In genomic region chr18:61893971-61894750, GRCh38 we compare ENCODE assay signal across 8 cellular contexts. TPM values are rescaled to one million over a fixed set of nuclear protein-coding genes. Genes with fewer than 3 reads are reported as not detected.
DNase-seq lines count a peak whose midpoint lies in the region; ATAC-seq and TF ChIP-seq lines count a peak whose summit lies in the region.

No MANE protein-coding gene starts in this region.

- H3K4me3 ChIP-seq in BLaER1: peak overlapping the region; percentile 89
- peak overlapping the region; percentile 67 for H3K4me3 ChIP-seq in OCI-LY1 (ENCODE audit: low read depth, low read length, poor library complexity, severe bottlenecking)
- H3K4me3 ChIP-seq in fibroblast of pulmonary artery (replicated peaks; ENCODE audit: low read depth, low read length): peak overlapping the region; percentile 79

- no peaks in the 10 kb centered on the region for H3K79me2 ChIP-seq in OCI-LY1 (ENCODE audit: insufficient read depth, low read length)

- H3F3A ChIP-seq in OCI-LY1 (ENCODE audit: insufficient read depth, low read length): no peaks in the 10 kb centered on the region

- H3K27me3 Mint-ChIP-seq in activated T-helper 17 cell treated with anti-CD3 and anti-CD28 coated beads, Interleukin-2, amount 50 U/mL, for 72 hours: peaks cover 17% of the 10 kb centered on the region
- H3K27me3 Mint-ChIP-seq in natural killer cell (ENCODE audit: low read depth in 2 of 2): peaks cover 31 to 54% of the 10 kb centered on the region in 2 donors

- peak; percentile 67 for DNase-seq in fibroblast of pulmonary artery (ENCODE audit: low read depth)
- peak; percentile 42 for DNase-seq in natural killer cell
- DNase-seq in stimulated activated naive CD4-positive, alpha-beta T cell (lab: John Stamatoyannopoulos, UW): peak; percentile 26 to 62 (median 58)

- peak overlapping the region; percentile 76 for H3K4me3 Mint-ChIP-seq in activated T-helper 17 cell treated with anti-CD3 and anti-CD28 coated beads, Interleukin-2, amount 50 U/mL, for 72 hours
- peak overlapping the region; percentile 90 for H3K4me3 Mint-ChIP-seq in natural killer cell

- H3K27me3 ChIP-seq in BLaER1 (peaks cover 25% of the 10 kb centered on the region), OCI-LY1 (ENCODE audit: insufficient read depth, low read length) (no peaks in the 10 kb centered on the region)

- H3K4me1 ChIP-seq in BLaER1: peaks cover 11% of the 10 kb centered on the region
- H3K4me1 ChIP-seq in OCI-LY1 (ENCODE audit: insufficient read depth, low read length, severe bottlenecking): peaks cover 7% of the 10 kb centered on the region

- intact Hi-C loops in natural killer cell (cut with micrococcal nuclease): no loop called here

- H3K4me2 ChIP-seq in BLaER1: peak overlapping the region; percentile 98
- peak overlapping the region; percentile 88 for H3K4me2 ChIP-seq in OCI-LY1 (ENCODE audit: low read length)

- no peaks in the 10 kb centered on the region for H3K36me3 Mint-ChIP-seq in activated T-helper 17 cell treated with anti-CD3 and anti-CD28 coated beads, Interleukin-2, amount 50 U/mL, for 72 hours (ENCODE audit: low read depth)
- H3K36me3 Mint-ChIP-seq in natural killer cell: no peaks in the 10 kb centered on the region

- H3K4me1 Mint-ChIP-seq in activated T-helper 17 cell treated with anti-CD3 and anti-CD28 coated beads, Interleukin-2, amount 50 U/mL, for 72 hours: no peaks in the 10 kb centered on the region
- H3K4me1 Mint-ChIP-seq in natural killer cell: peaks cover 11 to 14% of the 10 kb centered on the region in 2 donors

- TF ChIP-seq CTCF in OCI-LY1 (IDR thresholded peaks at IDR 0.05; ENCODE audit: low read length) (no peak), fibroblast of pulmonary artery (IDR thresholded peaks at IDR 0.05; ENCODE audit: low read length, missing control alignments) (peak; percentile 14), natural killer cell (IDR thresholded peaks at IDR 0.05) (no peak)

- no peaks in the 10 kb centered on the region for H3K9me2 ChIP-seq in OCI-LY1 (ENCODE audit: low read depth, low read length)

- ATAC-seq in GM19328 (IDR thresholded peaks at IDR 0.05; ENCODE audit: unreplicated experiment) (peak; percentile 83), HG03442 (IDR thresholded peaks at IDR 0.05; ENCODE audit: unreplicated experiment) (peak; percentile 78), natural killer cell (peak; percentile 86 to 90 (median 89))
- ATAC-seq in activated T-helper 17 cell treated with anti-CD3 and anti-CD28 coated beads, Interleukin-2, amount 50 U/mL, for 72 hours (replicated peaks): peak; percentile 90

- peak overlapping the region; percentile 75 for H3K9ac ChIP-seq in BLaER1
- H3K9ac ChIP-seq in OCI-LY1 (ENCODE audit: low read length): peak overlapping the region; percentile 52; the same call in 1 of the 2 replicates

- no peak overlapping the region for H2AFZ ChIP-seq in OCI-LY1 (ENCODE audit: low read length)

- H3K36me3 ChIP-seq in BLaER1 (no peaks in the 10 kb centered on the region), OCI-LY1 (ENCODE audit: insufficient read depth, low read length) (no peaks in the 10 kb centered on the region)

- H3K9me3 ChIP-seq in BLaER1 (no peaks in the 10 kb centered on the region), OCI-LY1 (ENCODE audit: low read length) (no peaks in the 10 kb centered on the region)

- no peak overlapping the region for H3K27ac Mint-ChIP-seq in activated T-helper 17 cell treated with anti-CD3 and anti-CD28 coated beads, Interleukin-2, amount 50 U/mL, for 72 hours
- H3K27ac Mint-ChIP-seq in natural killer cell: peak overlapping the region in 1 of 2 donors; percentile 83

- H4K20me1 ChIP-seq in BLaER1 (0 out of 2 replicates have a peak, but pooled peaks cover 7% of the 10 kb centered on the region), OCI-LY1 (ENCODE audit: insufficient read depth, low read length) (no peaks in the 10 kb centered on the region)

- no peaks in the 10 kb centered on the region for H3K9me3 Mint-ChIP-seq in activated T-helper 17 cell treated with anti-CD3 and anti-CD28 coated beads, Interleukin-2, amount 50 U/mL, for 72 hours
- H3K9me3 Mint-ChIP-seq in natural killer cell: no peaks in the 10 kb centered on the region

- H3K27ac ChIP-seq in BLaER1: no peak overlapping the region
- no peak overlapping the region for H3K27ac ChIP-seq in OCI-LY1 (ENCODE audit: low read depth, low read length, poor library complexity, severe bottlenecking)

RNA-seq across cellular contexts. Expression of gene RNF152, which starts 1.4 kb away (rescaled TPM):
- under 1 TPM in 1 of 2 donors, not detected in 1; 0.11 TPM for total RNA-seq in activated T-helper 17 cell treated with anti-CD3 and anti-CD28 coated beads, Interleukin-2, amount 50 U/mL, for 72 hours
- 1 to 10 TPM in 1 of 3 donors, under 1 TPM in 2; 0.49 to 1.3 (median 0.50) TPM for total RNA-seq in natural killer cell
